Comparison of ENCODE assay signal across 20 cellular contexts in genomic region chr2:120802161-120802560, GRCh38.
A peak's percentile ranks its signal among the peaks of the same experiment; 100 is the strongest.
DNase-seq lines count a peak whose midpoint lies in the region; ATAC-seq and TF ChIP-seq lines count a peak whose summit lies in the region.
"Had no signal": no experiment of that assay in that cellular context is flagged by ENCODE, and none has a peak within 500 bp of the region (broad histone marks: within the 10 kb centered on the region; RNA-seq: fewer than 3 reads in every experiment).

No MANE protein-coding gene starts in this region.

- H3K36me3 Mint-ChIP-seq in endodermal cell (ENCODE audit: low read depth), result peaks cover 8% of the 10 kb centered on the region

- H3K4me3 ChIP-seq in SK-N-MC (no peak overlapping the region), endodermal cell (ENCODE audit: low read length) (no peak overlapping the region), muscle layer of colon (ENCODE audit: low read depth in 1 of 2, low read length in 2 of 2) (no peak overlapping the region), vagina (no peak overlapping the region)
- H3K4me3 ChIP-seq: BLaER1, colonic mucosa, HAP-1 had no signal

- H3K36me3 ChIP-seq in SK-N-MC (ENCODE audit: insufficient read depth, low read length) (no peaks in the 10 kb centered on the region), endodermal cell (ENCODE audit: control insufficient read depth, insufficient read depth, low read length) (no peaks in the 10 kb centered on the region), muscle layer of colon (ENCODE audit: insufficient read depth, low read length) (no peaks in the 10 kb centered on the region), vagina (no peaks in the 10 kb centered on the region)
- H3K36me3 ChIP-seq: BLaER1, colonic mucosa, HAP-1 had no signal

- no peaks in the 10 kb centered on the region for H3K9me3 Mint-ChIP-seq in endodermal cell
- H3K9me3 Mint-ChIP-seq: activated CD8-positive, alpha-beta T cell treated with anti-CD3 and anti-CD28 coated beads for 36 hours; activated naive CD4-positive, alpha-beta T cell treated with anti-CD3 and anti-CD28 coated beads for 36 hours had no signal

- H3K9ac ChIP-seq in SK-N-MC (ENCODE audit: insufficient read length) (no peak overlapping the region), endodermal cell (ENCODE audit: extremely low read depth, low read length, poor library complexity, severe bottlenecking) (no peak overlapping the region), muscle layer of colon (ENCODE audit: low read length) (no peak overlapping the region)
- H3K9ac ChIP-seq: BLaER1 had no signal

- DNase-seq in SK-N-MC (ENCODE audit: low read depth, low spot score), result no peak
- DNase-seq in endodermal cell, result no peak
- DNase-seq in vagina (ENCODE audit: extremely low spot score in 2 of 2), result no peak
- no peak for DNase-seq in NCI-H345 (lab: John Stamatoyannopoulos, UW)
- DNase-seq: activated CD8-positive, alpha-beta T cell treated with anti-CD3 and anti-CD28 coated beads for 36 hours; activated naive CD4-positive, alpha-beta T cell treated with anti-CD3 and anti-CD28 coated beads for 36 hours; activated T-cell treated with anti-CD3 and anti-CD28 coated beads, Interleukin-2, amount 50 U/mL, for 1 hour; colonic mucosa; foreskin melanocyte; NCI-H1436; NCI-H2171; NCI-H748 treated with DMSO at 0.1 percent for 48 hours; retina; SHP77 treated with DMSO at 0.1 percent for 48 hours; T-helper 17 cell had no signal

- TF ChIP-seq CTCF in endodermal cell (conservative IDR thresholded peaks at IDR 0.05) (no peak), vagina (IDR thresholded peaks at IDR 0.05) (no peak)

- H3K4me1 ChIP-seq in endodermal cell (ENCODE audit: control insufficient read depth, insufficient read depth, low read length), result no peaks in the 10 kb centered on the region
- peaks cover 77% of the 10 kb centered on the region for H3K4me1 ChIP-seq in muscle layer of colon (ENCODE audit: insufficient read depth, low read length)
- peaks cover 13% of the 10 kb centered on the region for H3K4me1 ChIP-seq in vagina
- H3K4me1 ChIP-seq: colonic mucosa, HAP-1 had no signal

- 0 out of 2 replicates have a peak overlapping the region, but pooled peaks have one; percentile 2 for H3K27ac ChIP-seq in SK-N-MC
- no peak overlapping the region for H3K27ac ChIP-seq in endodermal cell (ENCODE audit: low read depth, low read length)
- peak overlapping the region; percentile 13 for H3K27ac ChIP-seq in muscle layer of colon (ENCODE audit: low read depth, low read length)
- H3K27ac ChIP-seq in vagina, result peak overlapping the region; percentile 49
- H3K27ac ChIP-seq: BLaER1, colonic mucosa had no signal

- intact Hi-C loops in vagina (cut with DNase I), result no loop called here

- no peak for TF ChIP-seq POLR2A in vagina (IDR thresholded peaks at IDR 0.05)

- no peak overlapping the region for H3K4me3 Mint-ChIP-seq in endodermal cell
- H3K4me3 Mint-ChIP-seq: activated CD8-positive, alpha-beta T cell treated with anti-CD3 and anti-CD28 coated beads for 36 hours; activated naive CD4-positive, alpha-beta T cell treated with anti-CD3 and anti-CD28 coated beads for 36 hours; T-helper 17 cell had no signal

- ATAC-seq in HG03521 (IDR thresholded peaks at IDR 0.05; ENCODE audit: unreplicated experiment), result no peak
- ATAC-seq in HG02759 (IDR thresholded peaks at IDR 0.05; ENCODE audit: unreplicated experiment), result no peak
- ATAC-seq: activated CD8-positive, alpha-beta T cell treated with anti-CD3 and anti-CD28 coated beads for 36 hours; T-helper 17 cell had no signal

- H3K4me1 Mint-ChIP-seq in endodermal cell, result peaks cover 19% of the 10 kb centered on the region
- H3K4me1 Mint-ChIP-seq: T-helper 17 cell had no signal

- 87 to 98% methylated on average over 5 of the region's 5 CpGs for WGBS in endodermal cell (ENCODE audit: insufficient coverage in 1 of 2, insufficient read length in 1 of 2), 2 experiments

- peak overlapping the region; percentile 16 for H3K27ac Mint-ChIP-seq in endodermal cell
- H3K27ac Mint-ChIP-seq: activated CD8-positive, alpha-beta T cell treated with anti-CD3 and anti-CD28 coated beads for 36 hours; activated naive CD4-positive, alpha-beta T cell treated with anti-CD3 and anti-CD28 coated beads for 36 hours; T-helper 17 cell had no signal

- no peaks in the 10 kb centered on the region for H3K27me3 Mint-ChIP-seq in endodermal cell (ENCODE audit: insufficient read depth)
- H3K27me3 Mint-ChIP-seq: activated CD8-positive, alpha-beta T cell treated with anti-CD3 and anti-CD28 coated beads for 36 hours had no signal

- H3K27me3 ChIP-seq in endodermal cell (ENCODE audit: control insufficient read depth, insufficient read depth, low read length, poor library complexity, severe bottlenecking) (no peaks in the 10 kb centered on the region), muscle layer of colon (ENCODE audit: control insufficient read depth in 1 of 2, insufficient read depth in 2 of 2, low read length in 2 of 2) (no peaks in the 10 kb centered on the region), vagina (no peaks in the 10 kb centered on the region)
- H3K27me3 ChIP-seq: BLaER1, colonic mucosa had no signal

- H3K9me3 ChIP-seq in SK-N-MC (ENCODE audit: low read depth, low read length) (no peaks in the 10 kb centered on the region), endodermal cell (ENCODE audit: control insufficient read depth, low read length) (no peaks in the 10 kb centered on the region), muscle layer of colon (ENCODE audit: low read length) (no peaks in the 10 kb centered on the region), vagina (no peaks in the 10 kb centered on the region)
- H3K9me3 ChIP-seq: BLaER1, colonic mucosa, HAP-1 had no signal
